In genomic region chr20:23147964-23148720, GRCh38 we compare ENCODE assay signal across 8 cellular contexts.
DNase-seq lines count a peak whose midpoint lies in the region; ATAC-seq and TF ChIP-seq lines count a peak whose summit lies in the region.

No MANE protein-coding gene starts in this region.

- H3K9me3 ChIP-seq in gastrocnemius medialis: no peaks in the 10 kb centered on the region

- peak overlapping the region; percentile 57 for H3K4me3 Mint-ChIP-seq in T-helper 2 cell treated with Interferon-gamma antibody and Interleukin-4, amounts not matched to agents 5 μg/mL and 100 μg/mL, for 36 hours

- TF ChIP-seq POLR2A in gastrocnemius medialis (IDR thresholded peaks at IDR 0.05): peak; percentile 89 to 91

- H3K27me3 ChIP-seq in gastrocnemius medialis: no peaks in the 10 kb centered on the region

- H3K4me3 ChIP-seq in gastrocnemius medialis: peak overlapping the region in 2 of 4 donors; percentile 15 to 36

- no peak for TF ChIP-seq CTCF in gastrocnemius medialis (IDR thresholded peaks at IDR 0.05 in 4 of 5, conservative IDR thresholded peaks at IDR 0.05 in 1 of 5)

- no peaks in the 10 kb centered on the region for H3K9me3 Mint-ChIP-seq in T-helper 2 cell treated with Interferon-gamma antibody and Interleukin-4, amounts not matched to agents 5 μg/mL and 100 μg/mL, for 36 hours

- DNase-seq in activated T-cell treated with anti-CD3 and anti-CD28 coated beads for 48 hours (ENCODE audit: low read depth) (peak; percentile 36), gastrocnemius medialis (peak; percentile 91 to 96), DMS 273 treated with DMSO at 0.1 percent for 48 hours (lab: John Stamatoyannopoulos, UW) (no peak), cortex of kidney (lab: John Stamatoyannopoulos, UW) (no peak)
- no peak for DNase-seq in activated T-cell treated with anti-CD3 and anti-CD28 coated beads, Interleukin-2, amount 50 U/mL, for 1 hour
- peak; percentile 78 for DNase-seq in T-helper 2 cell treated with Interferon-gamma antibody and Interleukin-4, amounts not matched to agents 5 μg/mL and 100 μg/mL, for 36 hours (ENCODE audit: low spot score)

- intact Hi-C loops in gastrocnemius medialis (cut with DNase I; ENCODE audit: low total_unique reads): loop anchor here (1.0 to 5.0 kb wide), 2 partner anchors 487 to 1894 kb away; no protein-coding TSS in a partner anchor

- peak; percentile 70 for ATAC-seq in HG03196 (IDR thresholded peaks at IDR 0.05; ENCODE audit: unreplicated experiment)
- peak; percentile 73 for ATAC-seq in esophagus mucosa
- peak; percentile 59 to 72 for ATAC-seq in gastrocnemius medialis

- H3K36me3 ChIP-seq in gastrocnemius medialis: no peaks in the 10 kb centered on the region

- peaks cover 91 to 97% of the 10 kb centered on the region in 2 donors for H3K4me1 ChIP-seq in gastrocnemius medialis

- H3K27me3 Mint-ChIP-seq in T-helper 2 cell treated with Interferon-gamma antibody and Interleukin-4, amounts not matched to agents 5 μg/mL and 100 μg/mL, for 36 hours (ENCODE audit: low read depth): no peaks in the 10 kb centered on the region

- peak overlapping the region; percentile 94 to 99 (median 94) for H3K27ac ChIP-seq in gastrocnemius medialis

- peak overlapping the region; percentile 93 for H3K27ac Mint-ChIP-seq in T-helper 2 cell treated with Interferon-gamma antibody and Interleukin-4, amounts not matched to agents 5 μg/mL and 100 μg/mL, for 36 hours

- peaks cover 53% of the 10 kb centered on the region for H3K4me1 Mint-ChIP-seq in T-helper 2 cell treated with Interferon-gamma antibody and Interleukin-4, amounts not matched to agents 5 μg/mL and 100 μg/mL, for 36 hours (ENCODE audit: low read depth)

- H3K36me3 Mint-ChIP-seq in T-helper 2 cell treated with Interferon-gamma antibody and Interleukin-4, amounts not matched to agents 5 μg/mL and 100 μg/mL, for 36 hours (ENCODE audit: low read depth): peaks cover 1% of the 10 kb centered on the region

- in situ Hi-C loops in gastrocnemius medialis (cut with MboI; ENCODE audit: low sequenced_read_pairs in 4 of 4): no loop called here

Comparison
In these comparisons a context has a peak if more than half of its experiments do, and no peak if none do; other contexts are left out.
1. DNase-seq: peak in activated T-cell treated with anti-CD3 and anti-CD28 coated beads for 48 hours (single experiment), T-helper 2 cell treated with Interferon-gamma antibody and Interleukin-4, amounts not matched to agents 5 μg/mL and 100 μg/mL, for 36 hours (single experiment) and gastrocnemius medialis (2 of 2); none in activated T-cell treated with anti-CD3 and anti-CD28 coated beads, Interleukin-2, amount 50 U/mL, for 1 hour (single experiment), DMS 273 treated with DMSO at 0.1 percent for 48 hours (single experiment) and cortex of kidney (single experiment).
2. Peak in every context shown above with its lines, with median percentiles within 50 percentile points of each other: ATAC-seq.